18 cellular contexts compared by ENCODE assay signal in the genomic region with DNA sequence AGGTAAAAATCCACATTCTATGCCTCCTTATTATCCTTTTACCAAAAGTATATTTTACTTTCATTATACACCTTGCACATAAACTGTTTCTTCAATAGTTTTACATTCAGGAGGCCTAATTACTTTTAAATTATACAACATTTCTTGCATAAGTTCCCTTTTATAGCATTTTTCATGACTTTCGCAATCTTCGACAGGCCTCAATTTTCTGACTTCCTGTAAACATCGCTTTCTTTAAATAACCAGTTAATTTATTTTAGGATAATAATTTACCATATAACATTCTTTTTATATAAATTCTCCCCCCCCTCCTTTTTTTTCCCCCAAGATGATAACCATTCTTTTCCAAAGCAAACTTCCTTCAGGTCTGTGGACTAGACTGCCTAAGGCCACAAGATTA.
"Had no signal": no experiment of that assay in that cellular context is flagged by ENCODE, and none has a peak within 500 bp of the region (broad histone marks: within the 10 kb centered on the region; RNA-seq: fewer than 3 reads in every experiment).

No MANE protein-coding gene starts in this region.

- H3K9me3 Mint-ChIP-seq: activated T-cell treated with anti-CD3 and anti-CD28 coated beads, Interleukin-2, amount 50 U/mL, for 4 hours; neural crest cell had no signal

- H3K4me3 ChIP-seq: lower lobe of right lung, pancreas, thoracic aorta had no signal

- H3K9me3 ChIP-seq: lower lobe of right lung, pancreas, thoracic aorta had no signal

- H3K27ac ChIP-seq: lower lobe of right lung, pancreas, thoracic aorta had no signal

- H3K4me1 Mint-ChIP-seq: brain, mesothelial cell of epicardium, neural crest cell had no signal

- H3K36me3 ChIP-seq: pancreas, thoracic aorta had no signal

- ATAC-seq: activated CD4-positive, CD25-positive, alpha-beta regulatory T cell treated with anti-CD3 and anti-CD28 coated beads, Interleukin-2, amount 50 U/mL, for 24 hours; activated naive CD4-positive, alpha-beta T cell treated with anti-CD3 and anti-CD28 coated beads, Interleukin-2, amount 50 U/mL, for 72 hours; activated T-cell treated with anti-CD3 and anti-CD28 coated beads, Interleukin-2, amount 50 U/mL, for 4 hours; pancreas; stimulated activated naive CD8-positive, alpha-beta T cell treated with anti-CD3 and anti-CD28 coated beads, Interleukin-15, amount 100 ng/mL, for 72 hours had no signal

- H3K27me3 Mint-ChIP-seq: stimulated activated naive CD8-positive, alpha-beta T cell treated with anti-CD3 and anti-CD28 coated beads, Interleukin-15, amount 100 ng/mL, for 72 hours had no signal

- DNase-seq: activated effector memory CD4-positive, alpha-beta T cell treated with anti-CD3 and anti-CD28 coated beads, Interleukin-2, amount 50 U/mL, for 16 hours; activated T-cell treated with anti-CD3 and anti-CD28 coated beads, Interleukin-2, amount 50 U/mL, for 4 hours; amygdala; cerebellar nuclear complex; dermis blood vessel endothelial cell; endodermal cell; erythroblast; lower lobe of right lung; pancreas; stimulated activated CD4-positive, alpha-beta T cell treated with anti-CD3 and anti-CD28 coated beads, Interleukin-4, amount 100 ng/mL, for 1 hour; stimulated activated CD8-positive, alpha-beta memory T cell treated with anti-CD3 and anti-CD28 coated beads, Interleukin-4, amount 100 ng/mL, for 48 hours; stimulated activated naive CD8-positive, alpha-beta T cell treated with anti-CD3 and anti-CD28 coated beads, Interleukin-15, amount 100 ng/mL, for 72 hours had no signal

- H3K4me3 Mint-ChIP-seq: activated T-cell treated with anti-CD3 and anti-CD28 coated beads, Interleukin-2, amount 50 U/mL, for 4 hours; brain; endodermal cell; mesothelial cell of epicardium; neural crest cell; stimulated activated naive CD8-positive, alpha-beta T cell treated with anti-CD3 and anti-CD28 coated beads, Interleukin-15, amount 100 ng/mL, for 72 hours had no signal

- H3K27ac Mint-ChIP-seq: activated naive CD4-positive, alpha-beta T cell treated with anti-CD3 and anti-CD28 coated beads, Interleukin-2, amount 50 U/mL, for 72 hours; brain had no signal
